14 cellular contexts compared by ENCODE assay signal in genomic region chr14:30883508-30884294, GRCh38.
"Had no signal": no experiment of that assay in that cellular context is flagged by ENCODE, and none has a peak within 500 bp of the region (broad histone marks: within the 10 kb centered on the region; RNA-seq: fewer than 3 reads in every experiment).

No MANE protein-coding gene starts in this region.

- H3K36me3 ChIP-seq: ovary, sigmoid colon, spleen, upper lobe of left lung had no signal

- H3K4me3 Mint-ChIP-seq: activated T-cell treated with anti-CD3 and anti-CD28 coated beads, Interleukin-2, amount 50 U/mL, for 4 hours; stimulated activated naive CD8-positive, alpha-beta T cell treated with anti-CD3 and anti-CD28 coated beads, Interleukin-15, amount 100 ng/mL, for 72 hours had no signal

- H3K9me3 ChIP-seq: ovary, sigmoid colon, spleen, testis, upper lobe of left lung had no signal

- H3K27me3 Mint-ChIP-seq: stimulated activated naive CD8-positive, alpha-beta T cell treated with anti-CD3 and anti-CD28 coated beads, Interleukin-15, amount 100 ng/mL, for 72 hours had no signal

- H3K9me3 Mint-ChIP-seq: activated naive CD4-positive, alpha-beta T cell treated with anti-CD3 and anti-CD28 coated beads, Interleukin-2, amount 50 U/mL, for 72 hours; activated T-cell treated with anti-CD3 and anti-CD28 coated beads, Interleukin-2, amount 50 U/mL, for 4 hours; stimulated activated naive CD8-positive, alpha-beta T cell treated with anti-CD3 and anti-CD28 coated beads, Interleukin-15, amount 100 ng/mL, for 72 hours had no signal

- H3K4me1 ChIP-seq: sigmoid colon, spleen, testis, upper lobe of left lung had no signal

- ATAC-seq: activated naive CD4-positive, alpha-beta T cell treated with anti-CD3 and anti-CD28 coated beads, Interleukin-2, amount 50 U/mL, for 72 hours; activated T-cell treated with anti-CD3 and anti-CD28 coated beads, Interleukin-2, amount 50 U/mL, for 4 hours; left colon; stimulated activated naive CD8-positive, alpha-beta T cell treated with anti-CD3 and anti-CD28 coated beads, Interleukin-15, amount 100 ng/mL, for 72 hours had no signal

- H3K36me3 Mint-ChIP-seq: activated naive CD4-positive, alpha-beta T cell treated with anti-CD3 and anti-CD28 coated beads, Interleukin-2, amount 50 U/mL, for 72 hours had no signal

- H3K27ac ChIP-seq: ovary, sigmoid colon, spleen, testis, upper lobe of left lung had no signal

- H3K4me3 ChIP-seq: lung, ovary, sigmoid colon, spleen, testis, upper lobe of left lung had no signal

- H3K27me3 ChIP-seq: ovary, sigmoid colon, testis, upper lobe of left lung had no signal

- H3K27ac Mint-ChIP-seq: activated naive CD4-positive, alpha-beta T cell treated with anti-CD3 and anti-CD28 coated beads, Interleukin-2, amount 50 U/mL, for 72 hours; stimulated activated naive CD8-positive, alpha-beta T cell treated with anti-CD3 and anti-CD28 coated beads, Interleukin-15, amount 100 ng/mL, for 72 hours had no signal

- DNase-seq: activated CD4-positive, CD25-positive, alpha-beta regulatory T cell; activated effector memory CD4-positive, alpha-beta T cell treated with anti-CD3 and anti-CD28 coated beads, Interleukin-2, amount 50 U/mL, for 16 hours; activated T-cell treated with anti-CD3 and anti-CD28 coated beads, Interleukin-2, amount 50 U/mL, for 4 hours; erythroblast; left colon; ovary; sigmoid colon; spleen; stimulated activated CD4-positive, alpha-beta T cell treated with anti-CD3 and anti-CD28 coated beads, Interleukin-1b, Interleukin-23, amount 100 ng/mL, for 48 hours; stimulated activated naive CD8-positive, alpha-beta T cell treated with anti-CD3 and anti-CD28 coated beads, Interleukin-15, amount 100 ng/mL, for 72 hours; testis; upper lobe of left lung had no signal
